Comparison of ENCODE assay signal across 3 cellular contexts in the genomic region with DNA sequence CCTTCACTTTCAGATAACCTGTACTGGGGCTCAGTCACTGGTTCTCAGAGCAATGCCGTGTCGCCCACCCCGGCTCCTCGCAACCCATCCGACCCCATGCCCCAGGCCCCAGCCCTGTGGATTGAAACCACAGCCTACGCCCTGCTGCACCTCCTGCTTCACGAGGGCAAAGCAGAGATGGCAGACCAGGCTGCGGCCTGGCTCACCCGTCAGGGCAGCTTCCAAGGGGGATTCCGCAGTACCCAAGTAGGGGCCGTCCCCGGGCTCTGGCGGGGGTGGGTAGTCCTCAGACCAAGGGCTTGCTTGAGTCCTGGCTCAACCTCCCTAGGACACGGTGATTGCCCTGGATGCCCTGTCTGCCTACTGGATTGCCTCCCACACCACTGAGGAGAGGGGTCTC. TPM values are rescaled to one million over a fixed set of nuclear protein-coding genes. Genes with fewer than 3 reads are reported as not detected.
"Had no signal": no experiment of that assay in that cellular context is flagged by ENCODE, and none has a peak within 500 bp of the region (broad histone marks: within the 10 kb centered on the region; RNA-seq: fewer than 3 reads in every experiment).

No MANE protein-coding gene starts in this region.

RNA-seq across cellular contexts. Expression of a gene that starts 8.7 kb away (rescaled TPM):
- total RNA-seq: LHCN-M2, M059J, NCI-H460 had no signal
